Comparison of ENCODE assay signal across 10 cellular contexts in the genomic region with DNA sequence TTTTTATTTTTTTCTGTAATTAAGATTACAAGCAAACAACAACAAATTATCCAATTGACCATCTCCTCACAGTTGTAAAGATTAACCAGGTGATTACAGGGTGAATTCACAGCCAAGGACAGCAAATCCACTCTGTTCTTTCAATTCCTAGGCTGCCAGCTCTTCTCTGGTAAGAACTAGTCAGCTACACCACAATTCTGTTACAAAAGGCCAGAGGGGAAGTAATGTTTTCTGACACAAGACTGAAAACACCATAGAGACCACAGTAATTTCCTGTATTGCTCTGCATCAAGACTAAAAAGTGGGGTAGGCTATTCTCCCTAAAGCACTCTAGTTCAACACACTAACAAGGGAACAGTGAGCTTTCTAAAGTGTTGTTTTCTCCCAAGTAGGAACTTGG. TPM values are rescaled to one million over a fixed set of nuclear protein-coding genes. Genes with fewer than 3 reads are reported as not detected.
DNase-seq lines count a peak whose midpoint lies in the region; ATAC-seq and TF ChIP-seq lines count a peak whose summit lies in the region.
"Had no signal": no experiment of that assay in that cellular context is flagged by ENCODE, and none has a peak within 500 bp of the region (broad histone marks: within the 10 kb centered on the region; RNA-seq: fewer than 3 reads in every experiment).

No MANE protein-coding gene starts in this region.

- no peak for TF ChIP-seq CTCF in GM10248 (IDR thresholded peaks at IDR 0.05; ENCODE audit: control extremely low read depth, extremely low read depth, low read depth, missing control alignments)

- CTCF ChIA-PET in GM10248 (lab: Yijun Ruan, JAX): no interaction called here

- DNase-seq in SKM-1 treated with dmso at 0.1 percent for 144 hours (lab: John Stamatoyannopoulos, UW; ENCODE audit: unreplicated experiment): peak; percentile 7
- no peak for DNase-seq in SKM-1 (lab: John Stamatoyannopoulos, UW; ENCODE audit: unreplicated experiment)
- peak; percentile 7 for DNase-seq in RPMI7951 (ENCODE audit: low read depth)
- peak; percentile 96 for DNase-seq in renal cortical epithelial cell (ENCODE audit: low read depth)
- no peak for DNase-seq in GM10248 (ENCODE audit: extremely low spot score)
- no peak for DNase-seq in activated CD4-positive, alpha-beta T cell treated with anti-CD3 and anti-CD28 coated beads, Interleukin-2, amount 50 U/mL, for 48 hours
- DNase-seq: NCI-H1417 treated with DMSO at 0.1 percent for 48 hours had no signal

- peak; percentile 84 for ATAC-seq in HG02973 (IDR thresholded peaks at IDR 0.05; ENCODE audit: unreplicated experiment)
- no peak for ATAC-seq in GM21381 (IDR thresholded peaks at IDR 0.05; ENCODE audit: unreplicated experiment)

- POLR2A ChIA-PET in GM10248 (lab: Yijun Ruan, JAX): no interaction called here

RNA-seq across cellular contexts. Expression of a gene that starts 10.6 kb away (rescaled TPM):
- total RNA-seq in RPMI7951 (2014; rRNA removed; shearing (Covaris generic)): not detected in 2 replicates
- not detected in 2 replicates for total RNA-seq in renal cortical epithelial cell
- total RNA-seq: endothelial cell of umbilical vein had no signal

Comparison
In these comparisons a context has a peak if more than half of its experiments do, and no peak if none do; other contexts are left out.
1. DNase-seq: peak in SKM-1 treated with dmso at 0.1 percent for 144 hours (single experiment), RPMI7951 (single experiment) and renal cortical epithelial cell (single experiment); none in SKM-1 (single experiment), GM10248 (single experiment) and activated CD4-positive, alpha-beta T cell treated with anti-CD3 and anti-CD28 coated beads, Interleukin-2, amount 50 U/mL, for 48 hours (0 of 2).